ENCODE assay signal across 30 cellular contexts in genomic region chr20:57197352-57198198, GRCh38.
"Had no signal": no experiment of that assay in that cellular context is flagged by ENCODE, and none has a peak within 500 bp of the region (broad histone marks: within the 10 kb centered on the region; RNA-seq: fewer than 3 reads in every experiment).

No MANE protein-coding gene starts in this region.

- H3K4me1 Mint-ChIP-seq: activated B cell treated with CpG ODN at 0.5 μM for 24 hours; activated CD4-positive, alpha-beta T cell treated with anti-CD3 and anti-CD28 coated beads for 36 hours; central memory CD8-positive, alpha-beta T cell; naive thymus-derived CD4-positive, alpha-beta T cell had no signal

- H3K4me3 Mint-ChIP-seq: activated B cell treated with CpG ODN at 0.5 μM for 24 hours; activated CD4-positive, alpha-beta T cell treated with anti-CD3 and anti-CD28 coated beads for 36 hours; activated naive CD8-positive, alpha-beta T cell; activated T-cell treated with anti-CD3 and anti-CD28 coated beads, Interleukin-2, amount 50 U/mL, for 24 hours; central memory CD8-positive, alpha-beta T cell; effector memory CD8-positive, alpha-beta T cell; naive thymus-derived CD4-positive, alpha-beta T cell; stimulated activated naive CD8-positive, alpha-beta T cell treated with anti-CD3 and anti-CD28 coated beads, Interleukin-15, Interleukin-2, amounts not matched to agents 100 ng/mL and 50 ng/mL, for 24 hours had no signal

- DNase-seq: activated B cell treated with CpG ODN at 0.5 μM for 24 hours; activated CD4-positive, alpha-beta T cell treated with anti-CD3 and anti-CD28 coated beads for 36 hours; activated CD4-positive, alpha-beta T cell treated with anti-CD3 and anti-CD28 coated beads, Interleukin-2, amount 50 U/mL, for 4 hours; activated CD8-positive, alpha-beta memory T cell treated with anti-CD3 and anti-CD28 coated beads for 24 hours; activated CD8-positive, alpha-beta memory T cell treated with anti-CD3 and anti-CD28 coated beads, Interleukin-2, amount 50 U/mL, for 4 hours; activated naive CD4-positive, alpha-beta T cell; activated T-cell treated with anti-CD3 and anti-CD28 coated beads, Interleukin-2, amount 50 U/mL, for 24 hours; adrenal gland; dorsolateral prefrontal cortex; effector memory CD8-positive, alpha-beta T cell; gastrocnemius medialis; hippocampal formation; left cardiac atrium; naive thymus-derived CD4-positive, alpha-beta T cell; psoas muscle; right cardiac atrium; stimulated activated CD4-positive, alpha-beta T cell treated with anti-CD3 and anti-CD28 coated beads, Interleukin-12 subunit alpha, Interleukin-12 subunit beta, amount 100 ng/mL, for 4 hours; stimulated activated CD4-positive, alpha-beta T cell treated with anti-CD3 and anti-CD28 coated beads, Interleukin-4, amount 100 ng/mL, for 4 hours; substantia nigra; T1000; thyroid gland had no signal

- H3K36me3 Mint-ChIP-seq: activated naive CD8-positive, alpha-beta T cell; naive thymus-derived CD4-positive, alpha-beta T cell had no signal

- FAIRE-seq: colon, endothelial cell of umbilical vein, islet of Langerhans had no signal

- H3K27ac ChIP-seq: adrenal gland, ascending aorta, dorsolateral prefrontal cortex, gastrocnemius medialis, psoas muscle, thyroid gland had no signal

- ATAC-seq: activated CD4-positive, alpha-beta T cell treated with anti-CD3 and anti-CD28 coated beads for 36 hours; effector memory CD8-positive, alpha-beta T cell; esophagus mucosa; gastrocnemius medialis; left cardiac atrium; naive thymus-derived CD4-positive, alpha-beta T cell; psoas muscle; right cardiac atrium had no signal

- H3K9me3 ChIP-seq: adrenal gland, ascending aorta, gastrocnemius medialis, psoas muscle, thyroid gland had no signal

- H3K27ac Mint-ChIP-seq: activated B cell treated with CpG ODN at 0.5 μM for 24 hours; activated CD4-positive, alpha-beta T cell treated with anti-CD3 and anti-CD28 coated beads for 36 hours; activated naive CD8-positive, alpha-beta T cell; activated T-cell treated with anti-CD3 and anti-CD28 coated beads, Interleukin-2, amount 50 U/mL, for 24 hours; activated T-helper 2 cell treated with anti-CD3 and anti-CD28 coated beads, Interferon-gamma antibody, Interleukin-2, Interleukin-4, amounts not matched to agents 10 μg/mL and 5 μg/mL and 100 μg/mL, durations not matched to agents 14 hours and 24 hours and 36 hours; effector memory CD8-positive, alpha-beta T cell; naive thymus-derived CD4-positive, alpha-beta T cell; stimulated activated naive CD8-positive, alpha-beta T cell treated with anti-CD3 and anti-CD28 coated beads, Interleukin-15, Interleukin-2, amounts not matched to agents 100 ng/mL and 50 ng/mL, for 24 hours had no signal

- H3K4me3 ChIP-seq: adrenal gland, ascending aorta, dorsolateral prefrontal cortex, gastrocnemius medialis, psoas muscle, thyroid gland had no signal

- H3K4me1 ChIP-seq: adrenal gland, ascending aorta, gastrocnemius medialis, psoas muscle, thyroid gland had no signal

- H3K36me3 ChIP-seq: adrenal gland, ascending aorta, gastrocnemius medialis had no signal

- H3K9me3 Mint-ChIP-seq: activated B cell treated with CpG ODN at 0.5 μM for 24 hours; activated T-cell treated with anti-CD3 and anti-CD28 coated beads, Interleukin-2, amount 50 U/mL, for 24 hours; activated T-helper 2 cell treated with anti-CD3 and anti-CD28 coated beads, Interferon-gamma antibody, Interleukin-2, Interleukin-4, amounts not matched to agents 10 μg/mL and 5 μg/mL and 100 μg/mL, durations not matched to agents 14 hours and 24 hours and 36 hours; central memory CD8-positive, alpha-beta T cell; effector memory CD8-positive, alpha-beta T cell; stimulated activated naive CD8-positive, alpha-beta T cell treated with anti-CD3 and anti-CD28 coated beads, Interleukin-15, Interleukin-2, amounts not matched to agents 100 ng/mL and 50 ng/mL, for 24 hours had no signal

- H3K27me3 Mint-ChIP-seq: activated B cell treated with CpG ODN at 0.5 μM for 24 hours; stimulated activated naive CD8-positive, alpha-beta T cell treated with anti-CD3 and anti-CD28 coated beads, Interleukin-15, Interleukin-2, amounts not matched to agents 100 ng/mL and 50 ng/mL, for 24 hours had no signal

- H3K27me3 ChIP-seq: adrenal gland, ascending aorta, thyroid gland had no signal
